ENCODE assay signal across 1 cellular context in genomic region chr2:196136151-196136550, GRCh38.
TF ChIP-seq lines count a peak whose summit lies in the region.

No MANE protein-coding gene starts in this region.

TF ChIP-seq in IMR-90, 13 proteins besides CTCF, POLR2A, EP300 and RAD21 (continued from another document):
- TF ChIP-seq USF2 (IDR thresholded peaks at IDR 0.05; ENCODE audit: low read depth, low read length) (no peak), MXI1 (IDR thresholded peaks at IDR 0.05; ENCODE audit: borderline replicate concordance, low read depth, low read length) (no peak), RCOR1 (IDR thresholded peaks at IDR 0.05; ENCODE audit: insufficient replicate concordance, low read length) (no peak), MAFK (IDR thresholded peaks at IDR 0.05; ENCODE audit: low read depth, low read length) (no peak), CHD1 (IDR thresholded peaks at IDR 0.05; ENCODE audit: low read depth, low read length) (no peak)
